In genomic region chr15:33980159-33980558, GRCh38 we compare ENCODE assay signal across 1 cellular context.
TF ChIP-seq lines count a peak whose summit lies in the region.

No MANE protein-coding gene starts in this region.

TF ChIP-seq in K562, 482 proteins besides CTCF, POLR2A, EP300 and RAD21:
- no peak for TF ChIP-seq ARID3B (CRISPR knock-in tag; IDR thresholded peaks at IDR 0.05; ENCODE audit: borderline replicate concordance)
